In genomic region chr19:3700242-3701032, GRCh38 we compare ENCODE assay signal across 8 cellular contexts. TPM values are rescaled to one million over a fixed set of nuclear protein-coding genes. Genes with fewer than 3 reads are reported as not detected.
DNase-seq lines count a peak whose midpoint lies in the region; ATAC-seq and TF ChIP-seq lines count a peak whose summit lies in the region.

Gene PIP5K1C, minus strand, starts transcription at chr19:3700468. Its CDS starts 78 bp downstream, at chr19:3700390.

- intact Hi-C loops in testis (cut with DNase I; ENCODE audit: low total_unique reads): loop anchor here (2.0 kb wide), 1 partner anchor 30 kb away; no protein-coding TSS in a partner anchor

- H3K4me1 ChIP-seq in testis: peaks cover 13% of the 10 kb centered on the region

- H3K4me3 ChIP-seq in testis: peak within 1 kb of the TSS; percentile 81 to 94

- no peaks in the 10 kb centered on the region for H3K9me3 ChIP-seq in testis

- no peak for TF ChIP-seq POLR2A in testis (IDR thresholded peaks at IDR 0.05)

- no peaks in the 10 kb centered on the region for H3K36me3 ChIP-seq in testis (ENCODE audit: low read depth, missing control alignments)

- peak within 1 kb of the TSS; percentile 74 to 89 for H3K27ac ChIP-seq in testis

- peak; percentile 62 for ATAC-seq in GM21825 (IDR thresholded peaks at IDR 0.05; ENCODE audit: unreplicated experiment)
- peak; percentile 94 for ATAC-seq in omental fat pad (ENCODE audit: low FRiP score)

- 8 to 15% methylated on average over 10 to 19 of the region's 82 CpGs for WGBS in testis, 2 donors

- DNase-seq in ELF-1 (ENCODE audit: low read depth, low spot score): peak; percentile 90
- peak; percentile 72 for DNase-seq in LHCN-M2 (ENCODE audit: low read depth)
- DNase-seq in SHP77 treated with DMSO at 0.1 percent for 48 hours (lab: John Stamatoyannopoulos, UW): peak; percentile 57
- DNase-seq in activated naive CD4-positive, alpha-beta T cell (lab: John Stamatoyannopoulos, UW): peak; percentile 78 to 94 (median 90)
- peak; percentile 97 for DNase-seq in germinal center (ENCODE audit: low spot score)
- DNase-seq in omental fat pad (ENCODE audit: low spot score): peak; percentile 74
- peak; percentile 94 for DNase-seq in testis

- TF ChIP-seq CTCF in omental fat pad (IDR thresholded peaks at IDR 0.05) (peak in 1 of 3 donors; percentile 44), testis (IDR thresholded peaks at IDR 0.05) (peak; percentile 68 to 97 (median 81))

- H3K27me3 ChIP-seq in testis: no peaks in the 10 kb centered on the region

RNA-seq across cellular contexts. Expression of gene PIP5K1C, which starts in this region (rescaled TPM):
- total RNA-seq in LHCN-M2 (2014; rRNA removed) (26.4 and 29.0 TPM in 2 replicates), omental fat pad (10 to 100 TPM; 16.1 to 21.1 (median 17.4) TPM), testis (10 to 100 TPM; 80.2 to 87.0 TPM)
- polyA plus RNA-seq in LHCN-M2 (2012): 25.1 TPM
- 99.1 TPM for polyA plus RNA-seq in testis (ENCODE audit: insufficient read depth, low read depth, low replicate concordance)

Comparison
In these comparisons a context has a peak if more than half of its experiments do, and no peak if none do; other contexts are left out.
1. Peak in every context shown above with its lines: DNase-seq, ATAC-seq, H3K4me3 ChIP-seq and H3K27ac ChIP-seq.